8 cellular contexts compared by ENCODE assay signal in genomic region chr10:133520193-133520738, GRCh38. TPM values are rescaled to one million over a fixed set of nuclear protein-coding genes. Genes with fewer than 3 reads are reported as not detected.
DNase-seq lines count a peak whose midpoint lies in the region; ATAC-seq and TF ChIP-seq lines count a peak whose summit lies in the region.

No MANE protein-coding gene starts in this region.

- DNase-seq in Caki2 (ENCODE audit: low read depth) (peak; percentile 82), germinal center (ENCODE audit: low spot score) (peak; percentile 93), prostate gland (ENCODE audit: low spot score) (peak; percentile 49), upper lobe of right lung (peak; percentile 93)
- peak; percentile 97 for DNase-seq in activated effector memory CD4-positive, alpha-beta T cell treated with anti-CD3 and anti-CD28 coated beads, Interleukin-2, amount 50 U/mL, for 16 hours

- peak overlapping the region; percentile 15 to 29 for H3K4me3 ChIP-seq in prostate gland
- H3K4me3 ChIP-seq in upper lobe of right lung: peak overlapping the region; percentile 37

- in situ Hi-C loops in Caki2 (cut with HindIII; ENCODE audit: low pct_unique_long_range_greater_than_20kb, low sequenced_read_pairs): no loop called here

- TF ChIP-seq POLR2A in Raji (IDR thresholded peaks at IDR 0.05; ENCODE audit: insufficient read depth, low read depth, low read length) (peak; percentile 65), prostate gland (IDR thresholded peaks at IDR 0.05) (no peak)

- H3K36me3 ChIP-seq in prostate gland (no peaks in the 10 kb centered on the region), upper lobe of right lung (no peaks in the 10 kb centered on the region)

- H3K27me3 ChIP-seq in prostate gland (replicated peaks; ENCODE audit: insufficient read depth): no peaks in the 10 kb centered on the region
- no peaks in the 10 kb centered on the region for H3K27me3 ChIP-seq in upper lobe of right lung

- intact Hi-C loops in prostate gland (cut with DNase I) (no loop called here), upper lobe of right lung (cut with DNase I) (no loop called here)

- peak; percentile 99 for ATAC-seq in GM19397 (IDR thresholded peaks at IDR 0.05; ENCODE audit: unreplicated experiment)
- ATAC-seq in HG03565 (IDR thresholded peaks at IDR 0.05; ENCODE audit: unreplicated experiment): peak; percentile 83
- peak; percentile 100 for ATAC-seq in upper lobe of right lung

- H3K27ac ChIP-seq in prostate gland: no peak overlapping the region
- no peak overlapping the region for H3K27ac ChIP-seq in upper lobe of right lung

- H3K4me1 ChIP-seq in prostate gland (replicated peaks) (no peaks in the 10 kb centered on the region), upper lobe of right lung (peaks cover 3% of the 10 kb centered on the region)

- TF ChIP-seq CTCF in prostate gland (IDR thresholded peaks at IDR 0.05) (peak; percentile 46 to 80 (median 67)), upper lobe of right lung (IDR thresholded peaks at IDR 0.05) (peak; percentile 83)

- 2% methylated on average over 32 of the region's 33 CpGs for WGBS in prostate gland

- no peaks in the 10 kb centered on the region for H3K9me3 ChIP-seq in prostate gland
- no peaks in the 10 kb centered on the region for H3K9me3 ChIP-seq in upper lobe of right lung

RNA-seq across cellular contexts. Expression of gene CYP2E1, which starts 6.9 kb away (rescaled TPM):
- total RNA-seq in Caki2 (2014; rRNA removed; shearing (Covaris generic); ENCODE audit: low replicate concordance): not detected in 2 replicates
- total RNA-seq in prostate gland (1 to 10 TPM; 3.7 to 8.1 TPM), upper lobe of right lung (2.1 TPM)

RNA-seq across cellular contexts. Expression of gene SYCE1, which starts 45.1 kb away (rescaled TPM):
- total RNA-seq in Caki2 (2014; rRNA removed; shearing (Covaris generic); ENCODE audit: low replicate concordance): not detected in 2 replicates
- total RNA-seq in prostate gland (10 to 100 TPM in 1 of 2 donors, 1 to 10 TPM in 1; 1.7 to 12.3 TPM), upper lobe of right lung (0.87 TPM)
